8 cellular contexts compared by ENCODE assay signal in genomic region chr3:69324362-69325025, GRCh38.
A peak's percentile ranks its signal among the peaks of the same experiment; 100 is the strongest.
DNase-seq lines count a peak whose midpoint lies in the region; ATAC-seq and TF ChIP-seq lines count a peak whose summit lies in the region.

No MANE protein-coding gene starts in this region.

- H3K4me3 ChIP-seq in GM12864 (ENCODE audit: low read depth, low read length) (no peak overlapping the region), ascending aorta (no peak overlapping the region), gastrocnemius medialis (no peak overlapping the region)

- peak; percentile 58 for TF ChIP-seq CTCF in GM12864 (IDR thresholded peaks at IDR 0.05; ENCODE audit: low read depth, low read length, missing control alignments)
- peak in 2 of 3 experiments; percentile 12 to 31 for TF ChIP-seq CTCF in ascending aorta (IDR thresholded peaks at IDR 0.05)
- no peak for TF ChIP-seq CTCF in gastrocnemius medialis (IDR thresholded peaks at IDR 0.05 in 4 of 5, conservative IDR thresholded peaks at IDR 0.05 in 1 of 5)

- H3K27me3 ChIP-seq in ascending aorta (no peaks in the 10 kb centered on the region), gastrocnemius medialis (no peaks in the 10 kb centered on the region)

- no peaks in the 10 kb centered on the region for H3K27me3 Mint-ChIP-seq in natural killer cell treated with Interleukin-12 subunit alpha and Interleukin-12 subunit beta and Interleukin-15 and Interleukin-18, amount 100 ng/mL, for 72 hours

- no peaks in the 10 kb centered on the region for H3K36me3 Mint-ChIP-seq in natural killer cell treated with Interleukin-12 subunit alpha and Interleukin-12 subunit beta and Interleukin-15 and Interleukin-18, amount 100 ng/mL, for 72 hours

- H3K4me1 Mint-ChIP-seq in natural killer cell treated with Interleukin-12 subunit alpha and Interleukin-12 subunit beta and Interleukin-15 and Interleukin-18, amount 100 ng/mL, for 72 hours (ENCODE audit: low read depth in 2 of 2): peaks cover 23 to 36% of the 10 kb centered on the region in 2 donors

- intact Hi-C loops in ascending aorta (cut with DNase I) (loop anchor here (5.0 kb wide), 2 partner anchors 48 to 88 kb away; no protein-coding TSS in a partner anchor), gastrocnemius medialis (cut with DNase I; ENCODE audit: low total_unique reads) (no loop called here)

- H3K27ac ChIP-seq in ascending aorta (no peak overlapping the region), gastrocnemius medialis (no peak overlapping the region)

- DNase-seq in GM12864 (ENCODE audit: low read depth): no peak
- peak; percentile 36 for DNase-seq in HT1080 (ENCODE audit: low read depth)
- no peak for DNase-seq in ascending aorta (ENCODE audit: low spot score in 2 of 2)
- no peak for DNase-seq in natural killer cell treated with Interleukin-12 subunit alpha and Interleukin-12 subunit beta and Interleukin-15 and Interleukin-18, amount 100 ng/mL, for 72 hours (ENCODE audit: low spot score)
- no peak for DNase-seq in glomerular visceral epithelial cell (ENCODE audit: extremely low spot score)
- no peak for DNase-seq in gastrocnemius medialis

- H3K4me1 ChIP-seq in ascending aorta (peaks cover 3 to 17% of the 10 kb centered on the region in 2 donors), gastrocnemius medialis (no peaks in the 10 kb centered on the region)

- ATAC-seq in GM21390 (IDR thresholded peaks at IDR 0.05; ENCODE audit: unreplicated experiment) (peak; percentile 38), gastrocnemius medialis (no peak)
- peak; percentile 40 for ATAC-seq in natural killer cell treated with Interleukin-12 subunit alpha and Interleukin-12 subunit beta and Interleukin-15 and Interleukin-18, amount 100 ng/mL, for 72 hours
- ATAC-seq in activated CD4-positive, CD25-positive, alpha-beta regulatory T cell treated with anti-CD3 and anti-CD28 coated beads, Interleukin-2, amount 50 U/mL, for 24 hours: no peak

- H3K4me3 Mint-ChIP-seq in natural killer cell treated with Interleukin-12 subunit alpha and Interleukin-12 subunit beta and Interleukin-15 and Interleukin-18, amount 100 ng/mL, for 72 hours: no peak overlapping the region

- no peaks in the 10 kb centered on the region for H3K36me3 ChIP-seq in ascending aorta
- no peaks in the 10 kb centered on the region for H3K36me3 ChIP-seq in gastrocnemius medialis

- no peaks in the 10 kb centered on the region for H3K9me3 ChIP-seq in ascending aorta
- H3K9me3 ChIP-seq in gastrocnemius medialis: no peaks in the 10 kb centered on the region

- in situ Hi-C loops in gastrocnemius medialis (cut with MboI; ENCODE audit: low sequenced_read_pairs in 4 of 4): loop anchor here in 3 of 4 donors (25.0 kb wide), 2 partner anchors 287 to 312 kb away; partner anchors contain the start of gene EOGT (in 2 of the 3)

- TF ChIP-seq POLR2A in gastrocnemius medialis (IDR thresholded peaks at IDR 0.05): no peak

- no peaks in the 10 kb centered on the region for H3K9me3 Mint-ChIP-seq in natural killer cell treated with Interleukin-12 subunit alpha and Interleukin-12 subunit beta and Interleukin-15 and Interleukin-18, amount 100 ng/mL, for 72 hours

- no peak overlapping the region for H3K27ac Mint-ChIP-seq in natural killer cell treated with Interleukin-12 subunit alpha and Interleukin-12 subunit beta and Interleukin-15 and Interleukin-18, amount 100 ng/mL, for 72 hours

Comparison
In these comparisons a context has a peak if more than half of its experiments do, and no peak if none do; other contexts are left out.
1. CTCF ChIP-seq: peak in GM12864 (single experiment) and ascending aorta (2 of 3); none in gastrocnemius medialis (0 of 5).
2. ATAC-seq: peak in GM21390 (single experiment) and natural killer cell treated with Interleukin-12 subunit alpha and Interleukin-12 subunit beta and Interleukin-15 and Interleukin-18, amount 100 ng/mL, for 72 hours (2 of 2); none in gastrocnemius medialis (0 of 2) and activated CD4-positive, CD25-positive, alpha-beta regulatory T cell treated with anti-CD3 and anti-CD28 coated beads, Interleukin-2, amount 50 U/mL, for 24 hours (0 of 2).